ENCODE assay signal across 15 cellular contexts in genomic region chr11:35815556-35816315, GRCh38.
DNase-seq lines count a peak whose midpoint lies in the region; ATAC-seq, FAIRE-seq and TF ChIP-seq lines count a peak whose summit lies in the region.
"Had no signal": no experiment of that assay in that cellular context is flagged by ENCODE, and none has a peak within 500 bp of the region (broad histone marks: within the 10 kb centered on the region; RNA-seq: fewer than 3 reads in every experiment).

No MANE protein-coding gene starts in this region.

- intact Hi-C loops in heart right ventricle (cut with DNase I) = loop anchor here in 4 of 10 donors (5.0 to 10.0 kb wide), 4 partner anchors 151 to 317 kb away; partner anchors contain the start of gene TRIM44 (in 2 of the 4)
- intact Hi-C loops in pancreas (cut with DNase I) = no loop called here
- intact Hi-C loops in testis (cut with DNase I; ENCODE audit: low total_unique reads) = no loop called here
- intact Hi-C loops in A673 (cut with micrococcal nuclease; ENCODE audit: unreplicated experiment) = no loop called here

- CTCF ChIA-PET in A673 (lab: Charles Lee) = no interaction called here

- H3K36me3 ChIP-seq in WERI-Rb-1 = no peaks in the 10 kb centered on the region
- H3K36me3 ChIP-seq in heart right ventricle = no peaks in the 10 kb centered on the region
- H3K36me3 ChIP-seq in pancreas = no peaks in the 10 kb centered on the region
- H3K36me3 ChIP-seq in testis (ENCODE audit: low read depth, missing control alignments) = no peaks in the 10 kb centered on the region
- H3K36me3 ChIP-seq in A673 (ENCODE audit: insufficient read depth, low read length, poor library complexity, severe bottlenecking) = no peaks in the 10 kb centered on the region
- H3K36me3 ChIP-seq: breast epithelium had no signal

- POLR2A ChIA-PET in A673 (lab: Charles Lee; ENCODE audit: low non-redundant PET) = interaction anchor here (0.7 kb wide), 1 partner anchor 604 kb away, joined by 3 read pairs; no protein-coding TSS in a partner anchor

- WGBS in heart right ventricle, 2 donors = 67% methylated on average over 5 of the region's 5 CpGs
- 50 to 51% methylated on average over 5 of the region's 5 CpGs for WGBS in pancreas, 2 donors
- WGBS in testis, 2 donors = 68 to 79% methylated on average over 5 of the region's 5 CpGs

- H3K27me3 ChIP-seq in WERI-Rb-1 (ENCODE audit: insufficient read depth, low read depth, severe bottlenecking) (no peaks in the 10 kb centered on the region), heart right ventricle (no peaks in the 10 kb centered on the region), pancreas (no peaks in the 10 kb centered on the region), testis (no peaks in the 10 kb centered on the region), A673 (replicated peaks; ENCODE audit: insufficient read depth, low read depth, low read length, poor library complexity) (no peaks in the 10 kb centered on the region)
- H3K27me3 ChIP-seq: BLaER1 treated with 17β-estradiol and CSF1 and Interleukin-3, amounts not matched to agents 10 nM and 100 nM; breast epithelium; SJCRH30 had no signal

- peak; percentile 14 for DNase-seq in GM04504 (ENCODE audit: low read depth)
- DNase-seq in WERI-Rb-1 = peak; percentile 64
- DNase-seq in heart right ventricle = peak in 1 of 2 donors; percentile 57
- peak in 3 of 6 donors; percentile 32 to 55 (median 49) for DNase-seq in pancreas
- DNase-seq in testis = no peak
- DNase-seq in stimulated activated CD4-positive, alpha-beta T cell treated with anti-CD3 and anti-CD28 coated beads, Interleukin-4, amount 100 ng/mL, for 24 hours = no peak
- no peak for DNase-seq in A673 (ENCODE audit: low spot score)
- DNase-seq: midbrain; NK-92 treated with Interleukin-12 subunit alpha and Interleukin-12 subunit beta, amount 100 ng/mL, for 24 hours; posterior cingulate gyrus; SJCRH30; stimulated activated CD4-positive, alpha-beta T cell treated with anti-CD3 and anti-CD28 coated beads, Interleukin-2, amount 100 ng/mL, for 24 hours had no signal

- H3K9me3 ChIP-seq in WERI-Rb-1 (ENCODE audit: severe bottlenecking) (no peaks in the 10 kb centered on the region), heart right ventricle (no peaks in the 10 kb centered on the region), pancreas (no peaks in the 10 kb centered on the region), testis (no peaks in the 10 kb centered on the region), A673 (ENCODE audit: low read depth, low read length, poor library complexity, severe bottlenecking) (no peaks in the 10 kb centered on the region)
- H3K9me3 ChIP-seq: BLaER1 treated with 17β-estradiol and CSF1 and Interleukin-3, amounts not matched to agents 10 nM and 100 nM; breast epithelium; SJCRH30 had no signal

- no peak for FAIRE-seq in pancreas (lab: Jason Lieb, UNC)

- peak in 7 of 8 donors; percentile 67 to 82 (median 73) for ATAC-seq in heart right ventricle
- ATAC-seq in pancreas = peak; percentile 70 to 85 (median 75)
- ATAC-seq in GM21515 (IDR thresholded peaks at IDR 0.05; ENCODE audit: unreplicated experiment) = no peak

- BruUV-seq in A673 (replicated peaks; lab: Mats Ljungman, UMichigan) = no TSS peak

- TF ChIP-seq POLR2A in testis (IDR thresholded peaks at IDR 0.05) = no peak

- peaks cover 15 to 60% (median 42%) of the 10 kb centered on the region in 9 donors for H3K4me1 ChIP-seq in heart right ventricle
- H3K4me1 ChIP-seq in pancreas = peaks cover 29 to 39% (median 39%) of the 10 kb centered on the region in 3 donors
- H3K4me1 ChIP-seq in testis = peaks cover 14% of the 10 kb centered on the region
- H3K4me1 ChIP-seq in A673 (ENCODE audit: insufficient read depth, low read length, poor library complexity, severe bottlenecking) = no peaks in the 10 kb centered on the region
- H3K4me1 ChIP-seq: breast epithelium, SJCRH30 had no signal

- TF ChIP-seq CTCF in WERI-Rb-1 (IDR thresholded peaks at IDR 0.05; ENCODE audit: low read depth, low read length) = no peak
- no peak for TF ChIP-seq CTCF in heart right ventricle (IDR thresholded peaks at IDR 0.05)
- no peak for TF ChIP-seq CTCF in pancreas (IDR thresholded peaks at IDR 0.05)
- TF ChIP-seq CTCF in testis (IDR thresholded peaks at IDR 0.05) = no peak
- no peak for TF ChIP-seq CTCF in A673 (conservative IDR thresholded peaks at IDR 0.05; ENCODE audit: low read depth, low read length)

- no peak overlapping the region for H3K4me3 ChIP-seq in WERI-Rb-1 (ENCODE audit: low read depth, low read length)
- H3K4me3 ChIP-seq in heart right ventricle = no peak overlapping the region
- H3K4me3 ChIP-seq in pancreas = no peak overlapping the region
- no peak overlapping the region for H3K4me3 ChIP-seq in testis
- H3K4me3 ChIP-seq in A673 (ENCODE audit: low read depth, low read length, poor library complexity, severe bottlenecking) = no peak overlapping the region
- H3K4me3 ChIP-seq: BLaER1 treated with 17β-estradiol and CSF1 and Interleukin-3, amounts not matched to agents 10 nM and 100 nM; breast epithelium; SJCRH30 had no signal

- H3K27ac ChIP-seq in WERI-Rb-1 = peak overlapping the region; percentile 73
- H3K27ac ChIP-seq in heart right ventricle = peak overlapping the region in 3 of 10 donors; percentile 10 to 25 (median 17)
- no peak overlapping the region for H3K27ac ChIP-seq in pancreas
- no peak overlapping the region for H3K27ac ChIP-seq in testis
- no peak overlapping the region for H3K27ac ChIP-seq in A673 (ENCODE audit: low read depth, low read length, poor library complexity, severe bottlenecking)
- H3K27ac ChIP-seq: BLaER1 treated with 17β-estradiol and CSF1 and Interleukin-3, amounts not matched to agents 10 nM and 100 nM; SJCRH30 had no signal

Comparison
In these comparisons a context has a peak if more than half of its experiments do, and no peak if none do; other contexts are left out.
1. DNase-seq: peak in GM04504 (single experiment) and WERI-Rb-1 (single experiment); none in testis (single experiment), stimulated activated CD4-positive, alpha-beta T cell treated with anti-CD3 and anti-CD28 coated beads, Interleukin-4, amount 100 ng/mL, for 24 hours (single experiment) and A673 (single experiment).